In the genomic region with DNA sequence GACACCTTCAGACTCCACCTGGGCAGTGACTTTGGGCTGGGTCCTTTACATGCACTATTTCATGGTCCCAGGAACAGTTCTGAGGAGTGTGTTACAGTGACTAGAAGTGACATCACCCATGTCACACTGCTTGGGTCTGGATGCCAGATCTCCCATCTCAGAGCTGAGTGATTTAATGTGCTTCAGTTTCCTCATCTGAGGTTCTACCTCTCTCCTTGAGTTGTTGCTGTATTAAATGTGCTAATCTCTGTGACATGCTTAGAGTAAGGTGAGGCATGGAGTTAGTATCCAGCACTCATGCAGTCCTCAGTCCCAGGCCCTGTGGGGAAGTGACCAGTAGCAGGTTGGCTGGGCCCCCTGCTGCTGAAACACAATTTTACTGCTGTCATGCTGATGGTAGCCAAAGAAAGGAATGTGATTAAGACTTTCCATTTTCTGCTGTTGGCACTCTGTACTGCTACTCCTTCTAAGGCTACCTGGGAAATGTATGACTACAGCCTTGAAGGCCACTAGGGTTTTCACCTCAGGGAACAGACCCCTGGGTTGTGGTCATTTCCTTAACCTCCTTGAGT, we compare ENCODE assay signal across 11 cellular contexts.
DNase-seq lines count a peak whose midpoint lies in the region; ATAC-seq, FAIRE-seq and TF ChIP-seq lines count a peak whose summit lies in the region.
"Had no signal": no experiment of that assay in that cellular context is flagged by ENCODE, and none has a peak within 500 bp of the region (broad histone marks: within the 10 kb centered on the region; RNA-seq: fewer than 3 reads in every experiment).

No MANE protein-coding gene starts in this region.

- H3K27ac ChIP-seq in gastrocnemius medialis (no peak overlapping the region), mammary epithelial cell (ENCODE audit: insufficient read depth, low read depth, low read length) (no peak overlapping the region), kidney (ENCODE audit: low read depth in 2 of 2, low read length in 2 of 2) (no peak overlapping the region)

- H3K9ac ChIP-seq in mammary epithelial cell (ENCODE audit: insufficient read depth, low read length) (no peak overlapping the region), kidney (ENCODE audit: low read length in 2 of 2) (no peak overlapping the region)

- TF ChIP-seq POLR2A in erythroblast (IDR thresholded peaks at IDR 0.05; ENCODE audit: low read length), result no peak
- no peak for TF ChIP-seq POLR2A in gastrocnemius medialis (IDR thresholded peaks at IDR 0.05)

- H3K27me3 ChIP-seq in gastrocnemius medialis (no peaks in the 10 kb centered on the region), mammary epithelial cell (ENCODE audit: insufficient read depth, low read length) (no peaks in the 10 kb centered on the region)

- H4K20me1 ChIP-seq in mammary epithelial cell (ENCODE audit: insufficient read depth, low read length), result no peaks in the 10 kb centered on the region

- no peak overlapping the region for H3K4me3 ChIP-seq in gastrocnemius medialis
- no peak overlapping the region for H3K4me3 ChIP-seq in mammary epithelial cell (replicated peaks in 1 of 3; ENCODE audit: insufficient read depth in 1 of 3, low read depth in 2 of 3, low read length in 3 of 3)
- H3K4me3 ChIP-seq in kidney (ENCODE audit: low read length in 2 of 2), result no peak overlapping the region

- dilution Hi-C loops in mammary epithelial cell (cut with HindIII; ENCODE audit: low sequenced_read_pairs), result no loop called here

- H3K4me1 ChIP-seq in gastrocnemius medialis (no peaks in the 10 kb centered on the region), mammary epithelial cell (ENCODE audit: insufficient read depth, low read length) (no peaks in the 10 kb centered on the region), kidney (ENCODE audit: control insufficient read depth in 1 of 2, insufficient read depth in 1 of 2, low read depth in 1 of 2, low read length in 2 of 2) (no peaks in the 10 kb centered on the region)

- H3K79me2 ChIP-seq in mammary epithelial cell (ENCODE audit: insufficient read depth, low read length), result no peaks in the 10 kb centered on the region

- in situ Hi-C loops in gastrocnemius medialis (cut with MboI; ENCODE audit: low sequenced_read_pairs in 4 of 4) (no loop called here), mammary epithelial cell (cut with MboI; ENCODE audit: low sequenced_read_pairs in 2 of 2) (no loop called here)

- DNase-seq in erythroblast (lab: John Stamatoyannopoulos, UW), result peak; percentile 64 to 67
- no peak for DNase-seq in gastrocnemius medialis
- DNase-seq in mammary epithelial cell, result no peak
- no peak for DNase-seq in kidney
- DNase-seq: EL, small intestine, substantia nigra had no signal

- no peaks in the 10 kb centered on the region for H3K36me3 ChIP-seq in gastrocnemius medialis
- H3K36me3 ChIP-seq in mammary epithelial cell (ENCODE audit: insufficient read depth, low read length), result no peaks in the 10 kb centered on the region
- no peaks in the 10 kb centered on the region for H3K36me3 ChIP-seq in kidney (ENCODE audit: control insufficient read depth in 1 of 2, insufficient read depth in 2 of 2, low read length in 2 of 2)

- intact Hi-C loops in gastrocnemius medialis (cut with DNase I; ENCODE audit: low total_unique reads) (no loop called here), mammary epithelial cell (cut with micrococcal nuclease) (no loop called here), kidney (cut with DNase I) (no loop called here)

- no peak overlapping the region for H3K4me2 ChIP-seq in mammary epithelial cell (ENCODE audit: insufficient read depth, low read depth, low read length)

- CTCF ChIA-PET in mammary epithelial cell (lab: Charles Lee; ENCODE audit: low non-redundant PET), result no interaction called here

- no peaks in the 10 kb centered on the region for H3K9me3 ChIP-seq in gastrocnemius medialis
- no peaks in the 10 kb centered on the region for H3K9me3 ChIP-seq in mammary epithelial cell (replicated peaks; ENCODE audit: insufficient read depth, low read length)
- no peaks in the 10 kb centered on the region for H3K9me3 ChIP-seq in kidney (ENCODE audit: control insufficient read depth in 1 of 2, low read length in 2 of 2)

- TF ChIP-seq CTCF in gastrocnemius medialis (IDR thresholded peaks at IDR 0.05 in 4 of 5, conservative IDR thresholded peaks at IDR 0.05 in 1 of 5) (no peak), mammary epithelial cell (conservative IDR thresholded peaks at IDR 0.05 in 1 of 2, IDR thresholded peaks at IDR 0.05 in 1 of 2; ENCODE audit: extremely low read depth in 1 of 2, insufficient read depth in 1 of 2, low read depth in 1 of 2, low read length in 2 of 2) (no peak), kidney (IDR thresholded peaks at IDR 0.05; ENCODE audit: borderline replicate concordance, extremely low read depth, insufficient read depth) (no peak)

- H2AFZ ChIP-seq in mammary epithelial cell (ENCODE audit: low read depth, low read length), result no peak overlapping the region

- ATAC-seq in GM18519 (IDR thresholded peaks at IDR 0.05; ENCODE audit: low FRiP score, unreplicated experiment), result peak; percentile 26
- ATAC-seq in GM21447 (IDR thresholded peaks at IDR 0.05; ENCODE audit: unreplicated experiment), result peak; percentile 19
- ATAC-seq in HG03571 (IDR thresholded peaks at IDR 0.05; ENCODE audit: unreplicated experiment), result peak; percentile 9
- no peak for ATAC-seq in gastrocnemius medialis
- ATAC-seq: HCT116 had no signal

- no peak for FAIRE-seq in kidney (lab: Jason Lieb, UNC)
- FAIRE-seq: small intestine had no signal

- no TSS peak for BruUV-seq in mammary epithelial cell (replicated peaks; lab: Mats Ljungman, UMichigan)

Comparison
In these comparisons a context has a peak if more than half of its experiments do, and no peak if none do; other contexts are left out.
1. ATAC-seq: peak in GM18519 (single experiment), GM21447 (single experiment) and HG03571 (single experiment); none in gastrocnemius medialis (0 of 2).
2. DNase-seq: peak in erythroblast (2 of 2); none in gastrocnemius medialis (0 of 2), mammary epithelial cell (single experiment) and kidney (single experiment).